ENCODE assay signal across 24 cellular contexts in genomic region chr5:40584054-40584453, GRCh38.
DNase-seq lines count a peak whose midpoint lies in the region; FAIRE-seq lines count a peak whose summit lies in the region.
"Had no signal": no experiment of that assay in that cellular context is flagged by ENCODE, and none has a peak within 500 bp of the region (broad histone marks: within the 10 kb centered on the region; RNA-seq: fewer than 3 reads in every experiment).

No MANE protein-coding gene starts in this region.

- FAIRE-seq in HTR-8/SVneo (lab: Jason Lieb, UNC): peak; percentile 62
- FAIRE-seq: A204.1, D721Med had no signal

- DNase-seq in HTR-8/SVneo (ENCODE audit: insufficient read length, low spot score): no peak
- no peak for DNase-seq in activated naive CD4-positive, alpha-beta T cell treated with anti-CD3 and anti-CD28 coated beads, Interleukin-2, amount 50 U/mL, for 16 hours
- DNase-seq: 8988T; ACHN; AML-193; BE2C; C1 segment of cervical spinal cord; Caco-2; Calu3; CD4-positive, alpha-beta memory T cell; CD4-positive, alpha-beta T cell; CD4-positive, CD25-positive, alpha-beta regulatory T cell; CD8-positive, alpha-beta memory T cell; CD8-positive, alpha-beta T cell; COR-L47; DMS 273 treated with DMSO at 0.1 percent for 48 hours; DMS153; DMS53; DMS79; DMS79 treated with DMSO at 0.1 percent for 48 hours; DND-41; EL had no signal
